2 cellular contexts compared by ENCODE assay signal in the genomic region with DNA sequence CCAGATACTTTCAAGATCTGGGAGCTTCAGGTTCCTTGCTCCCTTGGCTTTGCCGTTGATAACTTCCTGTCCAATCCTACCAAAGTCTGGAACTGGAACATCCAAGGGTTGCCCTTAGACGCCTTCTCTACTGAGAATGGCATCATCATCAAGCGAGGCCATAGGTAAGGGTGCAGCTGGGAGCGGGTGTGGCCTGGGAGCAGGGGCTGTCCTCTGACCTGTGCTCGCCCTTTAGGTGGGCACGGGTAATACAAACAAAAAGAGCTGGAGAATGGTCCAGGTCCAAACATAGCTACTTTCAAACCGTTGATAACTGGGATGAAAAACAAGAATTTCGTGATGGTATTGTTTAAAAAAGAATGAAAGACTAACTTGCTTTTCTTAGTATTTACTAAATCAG.
TF ChIP-seq lines count a peak whose summit lies in the region.

No MANE protein-coding gene starts in this region.

TF ChIP-seq in SK-N-SH, 30 proteins besides CTCF, POLR2A, EP300 and RAD21 (continued from another document):
- TF ChIP-seq, protein P1, sequence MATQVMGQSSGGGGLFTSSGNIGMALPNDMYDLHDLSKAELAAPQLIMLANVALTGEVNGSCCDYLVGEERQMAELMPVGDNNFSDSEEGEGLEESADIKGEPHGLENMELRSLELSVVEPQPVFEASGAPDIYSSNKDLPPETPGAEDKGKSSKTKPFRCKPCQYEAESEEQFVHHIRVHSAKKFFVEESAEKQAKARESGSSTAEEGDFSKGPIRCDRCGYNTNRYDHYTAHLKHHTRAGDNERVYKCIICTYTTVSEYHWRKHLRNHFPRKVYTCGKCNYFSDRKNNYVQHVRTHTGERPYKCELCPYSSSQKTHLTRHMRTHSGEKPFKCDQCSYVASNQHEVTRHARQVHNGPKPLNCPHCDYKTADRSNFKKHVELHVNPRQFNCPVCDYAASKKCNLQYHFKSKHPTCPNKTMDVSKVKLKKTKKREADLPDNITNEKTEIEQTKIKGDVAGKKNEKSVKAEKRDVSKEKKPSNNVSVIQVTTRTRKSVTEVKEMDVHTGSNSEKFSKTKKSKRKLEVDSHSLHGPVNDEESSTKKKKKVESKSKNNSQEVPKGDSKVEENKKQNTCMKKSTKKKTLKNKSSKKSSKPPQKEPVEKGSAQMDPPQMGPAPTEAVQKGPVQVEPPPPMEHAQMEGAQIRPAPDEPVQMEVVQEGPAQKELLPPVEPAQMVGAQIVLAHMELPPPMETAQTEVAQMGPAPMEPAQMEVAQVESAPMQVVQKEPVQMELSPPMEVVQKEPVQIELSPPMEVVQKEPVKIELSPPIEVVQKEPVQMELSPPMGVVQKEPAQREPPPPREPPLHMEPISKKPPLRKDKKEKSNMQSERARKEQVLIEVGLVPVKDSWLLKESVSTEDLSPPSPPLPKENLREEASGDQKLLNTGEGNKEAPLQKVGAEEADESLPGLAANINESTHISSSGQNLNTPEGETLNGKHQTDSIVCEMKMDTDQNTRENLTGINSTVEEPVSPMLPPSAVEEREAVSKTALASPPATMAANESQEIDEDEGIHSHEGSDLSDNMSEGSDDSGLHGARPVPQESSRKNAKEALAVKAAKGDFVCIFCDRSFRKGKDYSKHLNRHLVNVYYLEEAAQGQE (IDR thresholded peaks at IDR 0.05; ENCODE audit: low read depth, low read length), result no peak
- no peak for TF ChIP-seq MXI1 (IDR thresholded peaks at IDR 0.05; ENCODE audit: low read depth, low read length)
- TF ChIP-seq, protein P2, sequence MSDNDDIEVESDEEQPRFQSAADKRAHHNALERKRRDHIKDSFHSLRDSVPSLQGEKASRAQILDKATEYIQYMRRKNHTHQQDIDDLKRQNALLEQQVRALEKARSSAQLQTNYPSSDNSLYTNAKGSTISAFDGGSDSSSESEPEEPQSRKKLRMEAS (IDR thresholded peaks at IDR 0.05; ENCODE audit: low read depth), result no peak

TF ChIP-seq in SK-N-SH treated with all-trans-retinoic acid at 6 μM for 48 hours, 23 proteins besides CTCF, POLR2A, EP300 and RAD21 (continued from another document):
- TF ChIP-seq, protein P3, sequence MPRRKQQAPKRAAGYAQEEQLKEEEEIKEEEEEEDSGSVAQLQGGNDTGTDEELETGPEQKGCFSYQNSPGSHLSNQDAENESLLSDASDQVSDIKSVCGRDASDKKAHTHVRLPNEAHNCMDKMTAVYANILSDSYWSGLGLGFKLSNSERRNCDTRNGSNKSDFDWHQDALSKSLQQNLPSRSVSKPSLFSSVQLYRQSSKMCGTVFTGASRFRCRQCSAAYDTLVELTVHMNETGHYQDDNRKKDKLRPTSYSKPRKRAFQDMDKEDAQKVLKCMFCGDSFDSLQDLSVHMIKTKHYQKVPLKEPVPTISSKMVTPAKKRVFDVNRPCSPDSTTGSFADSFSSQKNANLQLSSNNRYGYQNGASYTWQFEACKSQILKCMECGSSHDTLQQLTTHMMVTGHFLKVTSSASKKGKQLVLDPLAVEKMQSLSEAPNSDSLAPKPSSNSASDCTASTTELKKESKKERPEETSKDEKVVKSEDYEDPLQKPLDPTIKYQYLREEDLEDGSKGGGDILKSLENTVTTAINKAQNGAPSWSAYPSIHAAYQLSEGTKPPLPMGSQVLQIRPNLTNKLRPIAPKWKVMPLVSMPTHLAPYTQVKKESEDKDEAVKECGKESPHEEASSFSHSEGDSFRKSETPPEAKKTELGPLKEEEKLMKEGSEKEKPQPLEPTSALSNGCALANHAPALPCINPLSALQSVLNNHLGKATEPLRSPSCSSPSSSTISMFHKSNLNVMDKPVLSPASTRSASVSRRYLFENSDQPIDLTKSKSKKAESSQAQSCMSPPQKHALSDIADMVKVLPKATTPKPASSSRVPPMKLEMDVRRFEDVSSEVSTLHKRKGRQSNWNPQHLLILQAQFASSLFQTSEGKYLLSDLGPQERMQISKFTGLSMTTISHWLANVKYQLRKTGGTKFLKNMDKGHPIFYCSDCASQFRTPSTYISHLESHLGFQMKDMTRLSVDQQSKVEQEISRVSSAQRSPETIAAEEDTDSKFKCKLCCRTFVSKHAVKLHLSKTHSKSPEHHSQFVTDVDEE (CRISPR knock-in tag; IDR thresholded peaks at IDR 0.05), result no peak
- no peak for TF ChIP-seq BACH2 (CRISPR knock-in tag; IDR thresholded peaks at IDR 0.05; ENCODE audit: borderline replicate concordance)
- TF ChIP-seq ZNF8 (CRISPR knock-in tag; IDR thresholded peaks at IDR 0.05), result no peak
- no peak for TF ChIP-seq ZNF565 (CRISPR knock-in tag; conservative IDR thresholded peaks at IDR 0.05; ENCODE audit: low read depth)
- TF ChIP-seq TOX (CRISPR knock-in tag; IDR thresholded peaks at IDR 0.05; ENCODE audit: borderline replicate concordance), result no peak
- TF ChIP-seq CSDC2 (CRISPR knock-in tag; IDR thresholded peaks at IDR 0.05), result no peak
- TF ChIP-seq, protein P4, sequence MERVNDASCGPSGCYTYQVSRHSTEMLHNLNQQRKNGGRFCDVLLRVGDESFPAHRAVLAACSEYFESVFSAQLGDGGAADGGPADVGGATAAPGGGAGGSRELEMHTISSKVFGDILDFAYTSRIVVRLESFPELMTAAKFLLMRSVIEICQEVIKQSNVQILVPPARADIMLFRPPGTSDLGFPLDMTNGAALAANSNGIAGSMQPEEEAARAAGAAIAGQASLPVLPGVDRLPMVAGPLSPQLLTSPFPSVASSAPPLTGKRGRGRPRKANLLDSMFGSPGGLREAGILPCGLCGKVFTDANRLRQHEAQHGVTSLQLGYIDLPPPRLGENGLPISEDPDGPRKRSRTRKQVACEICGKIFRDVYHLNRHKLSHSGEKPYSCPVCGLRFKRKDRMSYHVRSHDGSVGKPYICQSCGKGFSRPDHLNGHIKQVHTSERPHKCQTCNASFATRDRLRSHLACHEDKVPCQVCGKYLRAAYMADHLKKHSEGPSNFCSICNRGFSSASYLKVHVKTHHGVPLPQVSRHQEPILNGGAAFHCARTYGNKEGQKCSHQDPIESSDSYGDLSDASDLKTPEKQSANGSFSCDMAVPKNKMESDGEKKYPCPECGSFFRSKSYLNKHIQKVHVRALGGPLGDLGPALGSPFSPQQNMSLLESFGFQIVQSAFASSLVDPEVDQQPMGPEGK (CRISPR knock-in tag; IDR thresholded peaks at IDR 0.05; ENCODE audit: borderline replicate concordance), result no peak
- no peak for TF ChIP-seq GLIS3 (CRISPR knock-in tag; IDR thresholded peaks at IDR 0.05)
- no peak for TF ChIP-seq PPARA (CRISPR knock-in tag; IDR thresholded peaks at IDR 0.05; ENCODE audit: borderline replicate concordance)
- TF ChIP-seq, protein P5, sequence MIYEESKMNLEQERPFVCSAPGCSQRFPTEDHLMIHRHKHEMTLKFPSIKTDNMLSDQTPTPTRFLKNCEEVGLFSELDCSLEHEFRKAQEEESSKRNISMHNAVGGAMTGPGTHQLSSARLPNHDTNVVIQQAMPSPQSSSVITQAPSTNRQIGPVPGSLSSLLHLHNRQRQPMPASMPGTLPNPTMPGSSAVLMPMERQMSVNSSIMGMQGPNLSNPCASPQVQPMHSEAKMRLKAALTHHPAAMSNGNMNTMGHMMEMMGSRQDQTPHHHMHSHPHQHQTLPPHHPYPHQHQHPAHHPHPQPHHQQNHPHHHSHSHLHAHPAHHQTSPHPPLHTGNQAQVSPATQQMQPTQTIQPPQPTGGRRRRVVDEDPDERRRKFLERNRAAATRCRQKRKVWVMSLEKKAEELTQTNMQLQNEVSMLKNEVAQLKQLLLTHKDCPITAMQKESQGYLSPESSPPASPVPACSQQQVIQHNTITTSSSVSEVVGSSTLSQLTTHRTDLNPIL (CRISPR knock-in tag; IDR thresholded peaks at IDR 0.05; ENCODE audit: low read depth), result no peak
- no peak for TF ChIP-seq ZFP3 (CRISPR knock-in tag; IDR thresholded peaks at IDR 0.05)
- TF ChIP-seq, protein P6, sequence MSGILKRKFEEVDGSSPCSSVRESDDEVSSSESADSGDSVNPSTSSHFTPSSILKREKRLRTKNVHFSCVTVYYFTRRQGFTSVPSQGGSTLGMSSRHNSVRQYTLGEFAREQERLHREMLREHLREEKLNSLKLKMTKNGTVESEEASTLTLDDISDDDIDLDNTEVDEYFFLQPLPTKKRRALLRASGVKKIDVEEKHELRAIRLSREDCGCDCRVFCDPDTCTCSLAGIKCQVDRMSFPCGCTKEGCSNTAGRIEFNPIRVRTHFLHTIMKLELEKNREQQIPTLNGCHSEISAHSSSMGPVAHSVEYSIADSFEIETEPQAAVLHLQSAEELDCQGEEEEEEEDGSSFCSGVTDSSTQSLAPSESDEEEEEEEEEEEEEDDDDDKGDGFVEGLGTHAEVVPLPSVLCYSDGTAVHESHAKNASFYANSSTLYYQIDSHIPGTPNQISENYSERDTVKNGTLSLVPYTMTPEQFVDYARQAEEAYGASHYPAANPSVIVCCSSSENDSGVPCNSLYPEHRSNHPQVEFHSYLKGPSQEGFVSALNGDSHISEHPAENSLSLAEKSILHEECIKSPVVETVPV (CRISPR knock-in tag; IDR thresholded peaks at IDR 0.05), result no peak
- no peak for TF ChIP-seq ZC3H10 (CRISPR knock-in tag; IDR thresholded peaks at IDR 0.05)
- no peak for TF ChIP-seq ARNTL (CRISPR knock-in tag; IDR thresholded peaks at IDR 0.05; ENCODE audit: borderline replicate concordance, low read depth)
